10 cellular contexts compared by ENCODE assay signal in genomic region chr17:50905460-50905803, GRCh38. TPM values are rescaled to one million over a fixed set of nuclear protein-coding genes. Genes with fewer than 3 reads are reported as not detected.
A peak's percentile ranks its signal among the peaks of the same experiment; 100 is the strongest.
DNase-seq lines count a peak whose midpoint lies in the region; ATAC-seq and TF ChIP-seq lines count a peak whose summit lies in the region.
"Had no signal": no experiment of that assay in that cellular context is flagged by ENCODE, and none has a peak within 500 bp of the region (broad histone marks: within the 10 kb centered on the region; RNA-seq: fewer than 3 reads in every experiment).

No MANE protein-coding gene starts in this region.

- no peak for ATAC-seq in CD8-positive, alpha-beta T cell
- no peak for ATAC-seq in GM21515 (IDR thresholded peaks at IDR 0.05; ENCODE audit: unreplicated experiment)

- POLR2A ChIA-PET in CD8-positive, alpha-beta T cell (lab: Charles Lee) = interaction anchor here (1.0 to 2.5 kb wide), 2 partner anchors 39 to 53 kb away, joined by 3 to 28 read pairs; partner anchors contain the start of gene TOB1

- DNase-seq in CD8-positive, alpha-beta T cell = no peak
- DNase-seq in NCI-H1694 (lab: John Stamatoyannopoulos, UW) (peak; percentile 77), neural crest cell (ENCODE audit: low read depth, low spot score) (no peak), foreskin melanocyte (no peak), iPS-NIHi7 (ENCODE audit: extremely low spot score) (no peak)
- DNase-seq in stimulated activated CD4-positive, alpha-beta T cell treated with anti-CD3 and anti-CD28 coated beads, Interleukin-4, amount 100 ng/mL, for 1 hour = no peak

- peaks cover 61% of the 10 kb centered on the region for H3K4me1 Mint-ChIP-seq in CD8-positive, alpha-beta T cell (ENCODE audit: low read depth)
- peaks cover 60% of the 10 kb centered on the region for H3K4me1 Mint-ChIP-seq in brain
- H3K4me1 Mint-ChIP-seq in neural crest cell = peaks cover 54% of the 10 kb centered on the region

- no peaks in the 10 kb centered on the region for H3K9me3 ChIP-seq in CD8-positive, alpha-beta T cell (ENCODE audit: low read length)
- H3K9me3 ChIP-seq: neutrophil, SJSA1 had no signal

- H3K9me3 Mint-ChIP-seq in CD8-positive, alpha-beta T cell = no peaks in the 10 kb centered on the region
- H3K9me3 Mint-ChIP-seq in brain = peaks cover 0 to 9% (median 0%) of the 10 kb centered on the region in 5 experiments
- H3K9me3 Mint-ChIP-seq in neural crest cell = no peaks in the 10 kb centered on the region

- no peaks in the 10 kb centered on the region for H3K36me3 ChIP-seq in CD8-positive, alpha-beta T cell (ENCODE audit: insufficient read depth, low read length)
- H3K36me3 ChIP-seq: neutrophil, SJSA1 had no signal

- H3K4me3 ChIP-seq in CD8-positive, alpha-beta T cell (ENCODE audit: low read depth, low read length) = no peak overlapping the region
- H3K4me3 ChIP-seq: SJSA1 had no signal

- no peaks in the 10 kb centered on the region for H3K27me3 Mint-ChIP-seq in CD8-positive, alpha-beta T cell (ENCODE audit: low read depth)
- H3K27me3 Mint-ChIP-seq in brain = peaks cover 2% of the 10 kb centered on the region
- H3K27me3 Mint-ChIP-seq in neural crest cell (ENCODE audit: low read depth) = no peaks in the 10 kb centered on the region

- no peak for TF ChIP-seq CTCF in CD8-positive, alpha-beta T cell (IDR thresholded peaks at IDR 0.05)
- TF ChIP-seq CTCF in brain (conservative IDR thresholded peaks at IDR 0.05) = no peak
- no peak for TF ChIP-seq CTCF in neural crest cell (conservative IDR thresholded peaks at IDR 0.05)

- H3K27me3 ChIP-seq in CD8-positive, alpha-beta T cell (ENCODE audit: insufficient read depth, low read length) = no peaks in the 10 kb centered on the region
- H3K27me3 ChIP-seq: neutrophil, SJSA1 had no signal

- H3K4me1 ChIP-seq in CD8-positive, alpha-beta T cell (ENCODE audit: insufficient read depth, low read length) = peaks cover 68% of the 10 kb centered on the region
- H3K4me1 ChIP-seq: SJSA1 had no signal

- intact Hi-C loops in CD8-positive, alpha-beta T cell (cut with DNase I, micrococcal nuclease) = no loop called here

- no peak overlapping the region for H3K4me3 Mint-ChIP-seq in CD8-positive, alpha-beta T cell
- H3K4me3 Mint-ChIP-seq in brain = peak overlapping the region in 4 of 5 experiments; percentile 1 to 36 (median 30)
- no peak overlapping the region for H3K4me3 Mint-ChIP-seq in neural crest cell

- peak overlapping the region; percentile 83 for H3K27ac Mint-ChIP-seq in CD8-positive, alpha-beta T cell
- H3K27ac Mint-ChIP-seq in brain (peak overlapping the region; percentile 43 to 98 (median 92)), neural crest cell (ENCODE audit: unreplicated experiment) (peak overlapping the region; percentile 57)

- no peaks in the 10 kb centered on the region for H3K36me3 Mint-ChIP-seq in CD8-positive, alpha-beta T cell
- no peaks in the 10 kb centered on the region for H3K36me3 Mint-ChIP-seq in brain
- H3K36me3 Mint-ChIP-seq in neural crest cell (ENCODE audit: low read depth) = no peaks in the 10 kb centered on the region

- CTCF ChIA-PET in CD8-positive, alpha-beta T cell (lab: Charles Lee) = interaction anchor here (0.6 to 1.7 kb wide), 4 partner anchors 47 to 269 kb away, joined by 3 to 5 read pairs (median 4); no protein-coding TSS in a partner anchor

- H3K27ac ChIP-seq in CD8-positive, alpha-beta T cell (ENCODE audit: low read depth, low read length) = no peak overlapping the region
- H3K27ac ChIP-seq: neutrophil, SJSA1 had no signal

RNA-seq across cellular contexts. Expression of gene TOB1, which starts 39.3 kb away (rescaled TPM):
- total RNA-seq in CD8-positive, alpha-beta T cell = 100 to 1,000 TPM; 252 to 277 TPM
- 14.6 TPM for polyA plus RNA-seq in brain (ENCODE audit: insufficient read depth, low read depth, low replicate concordance)
- 26.2 and 29.5 TPM in 2 replicates for total RNA-seq in neural crest cell

Comparison
In these comparisons a context has a peak if more than half of its experiments do, and no peak if none do; other contexts are left out.
1. H3K4me3 Mint-ChIP-seq: peak in brain (4 of 5); none in CD8-positive, alpha-beta T cell (single experiment) and neural crest cell (single experiment).
2. Peak in every context shown above with its lines, with median percentiles within 50 percentile points of each other: H3K27ac Mint-ChIP-seq.